Comparison of ENCODE assay signal across 8 cellular contexts in the genomic region with DNA sequence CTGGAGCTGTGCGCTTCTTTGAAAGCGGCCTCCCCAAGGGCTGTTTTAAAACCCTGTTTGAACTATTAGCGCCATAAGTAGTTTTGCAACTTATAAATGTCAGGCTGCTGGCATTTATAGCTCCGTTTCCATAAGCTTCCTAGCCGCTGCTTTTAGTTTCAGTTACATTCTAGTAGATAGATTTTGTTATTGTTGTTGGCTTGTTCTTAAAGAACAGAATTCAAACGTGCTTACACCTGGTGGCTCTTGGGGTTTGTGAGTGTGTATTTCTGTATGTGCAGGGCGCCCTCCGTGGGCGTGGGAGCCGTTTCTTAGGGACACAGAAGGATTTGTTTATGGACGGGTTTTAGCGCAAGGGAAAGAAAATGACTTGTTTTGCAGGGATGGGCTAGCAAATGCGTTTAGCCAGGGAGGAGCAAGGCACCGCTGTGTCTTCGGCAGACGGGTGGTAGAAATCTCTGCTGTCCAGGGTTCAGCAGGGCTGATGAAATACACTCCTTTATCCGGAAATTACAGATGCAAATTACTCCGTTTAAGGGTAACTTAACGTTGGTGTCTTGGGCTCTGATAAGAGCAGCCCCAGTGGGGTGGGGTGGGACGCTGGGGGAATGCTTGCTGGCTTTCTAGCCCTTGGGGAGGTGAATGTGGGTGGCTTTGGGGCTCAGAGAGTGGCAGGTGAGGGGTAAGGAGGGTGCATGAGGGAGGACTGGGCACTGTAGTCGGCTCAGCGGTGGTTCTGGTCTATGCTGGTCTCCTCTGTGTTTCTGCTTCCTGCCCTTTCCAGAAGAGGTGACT. TPM values are rescaled to one million over a fixed set of nuclear protein-coding genes. Genes with fewer than 3 reads are reported as not detected.
DNase-seq lines count a peak whose midpoint lies in the region; ATAC-seq and TF ChIP-seq lines count a peak whose summit lies in the region.

No MANE protein-coding gene starts in this region.

- H3K9me3 ChIP-seq in A673 (ENCODE audit: low read depth, low read length, poor library complexity, severe bottlenecking): no peaks in the 10 kb centered on the region
- peaks cover 2% of the 10 kb centered on the region for H3K9me3 ChIP-seq in aorta (ENCODE audit: control insufficient read depth, low read length)

- CTCF ChIA-PET in A673 (lab: Charles Lee): no interaction called here

- DNase-seq in A673 (ENCODE audit: low spot score) (peak; percentile 27), NCI-H748 (lab: John Stamatoyannopoulos, UW; ENCODE audit: unreplicated experiment) (peak; percentile 43), dorsolateral prefrontal cortex (no peak), NCI-H2196 (lab: John Stamatoyannopoulos, UW; ENCODE audit: unreplicated experiment) (no peak), NCI-H2107 treated with DMSO at 0.1 percent for 48 hours (lab: John Stamatoyannopoulos, UW; ENCODE audit: unreplicated experiment) (no peak), aorta (no peak)
- DNase-seq in naive thymus-derived CD8-positive, alpha-beta T cell: no peak

- H3K27me3 ChIP-seq in A673 (replicated peaks; ENCODE audit: insufficient read depth, low read depth, low read length, poor library complexity): peaks cover 67% of the 10 kb centered on the region
- peaks cover 0 to 28% (median 4%) of the 10 kb centered on the region in 45 donors for H3K27me3 ChIP-seq in dorsolateral prefrontal cortex
- peaks cover 0 to 5% of the 10 kb centered on the region in 2 donors for H3K27me3 ChIP-seq in aorta (ENCODE audit: control insufficient read depth in 1 of 2, insufficient read depth in 2 of 2, low read length in 1 of 2)

- POLR2A ChIA-PET in A673 (lab: Charles Lee; ENCODE audit: low non-redundant PET): no interaction called here
- POLR2A ChIA-PET in naive thymus-derived CD8-positive, alpha-beta T cell (lab: Charles Lee): no interaction called here

- peaks cover 12 to 26% (median 19%) of the 10 kb centered on the region in 4 donors for H3K4me1 Mint-ChIP-seq in naive thymus-derived CD8-positive, alpha-beta T cell

- no peaks in the 10 kb centered on the region for H3K9me3 Mint-ChIP-seq in naive thymus-derived CD8-positive, alpha-beta T cell

- no peak for TF ChIP-seq CTCF in A673 (conservative IDR thresholded peaks at IDR 0.05; ENCODE audit: low read depth, low read length)
- peak in 1 of 56 donors; percentile 14 for TF ChIP-seq CTCF in dorsolateral prefrontal cortex (IDR thresholded peaks at IDR 0.05 in 54 of 56, conservative IDR thresholded peaks at IDR 0.05 in 2 of 56; ENCODE audit: low read depth in 1 of 56, partially characterized antibody in 56 of 56)

- H3K27ac Mint-ChIP-seq in naive thymus-derived CD8-positive, alpha-beta T cell: peak overlapping the region in 1 of 10 donors; percentile 72

- intact Hi-C loops in A673 (cut with micrococcal nuclease; ENCODE audit: unreplicated experiment) (no loop called here), dorsolateral prefrontal cortex (cut with DNase I) (loop anchor here in 1 of 2 donors (5.0 kb wide), 1 partner anchor 43 kb away; no protein-coding TSS in a partner anchor), aorta (cut with DNase I) (no loop called here)

- H3K4me3 ChIP-seq in A673 (ENCODE audit: low read depth, low read length, poor library complexity, severe bottlenecking) (peak overlapping the region; percentile 39), dorsolateral prefrontal cortex (peak overlapping the region; percentile 37 to 89 (median 70)), aorta (ENCODE audit: low read length in 2 of 2) (peak overlapping the region in 1 of 2 donors; percentile 5)

- BruUV-seq in A673 (replicated peaks; lab: Mats Ljungman, UMichigan): no TSS peak

- ATAC-seq in GM18511 (IDR thresholded peaks at IDR 0.05; ENCODE audit: unreplicated experiment) (peak; percentile 14), aorta (ENCODE audit: low FRiP score) (no peak)
- ATAC-seq in naive thymus-derived CD8-positive, alpha-beta T cell: peak in 1 of 2 donors; percentile 8

- H3K36me3 Mint-ChIP-seq in naive thymus-derived CD8-positive, alpha-beta T cell: no peaks in the 10 kb centered on the region

- peak overlapping the region; percentile 71 to 94 (median 84) for H3K4me3 Mint-ChIP-seq in naive thymus-derived CD8-positive, alpha-beta T cell

- H3K27me3 Mint-ChIP-seq in naive thymus-derived CD8-positive, alpha-beta T cell: peaks cover 41 to 88% (median 75%) of the 10 kb centered on the region in 5 donors

- H3K27ac ChIP-seq in A673 (ENCODE audit: low read depth, low read length, poor library complexity, severe bottlenecking): no peak overlapping the region
- H3K27ac ChIP-seq in dorsolateral prefrontal cortex: peak overlapping the region in 58 of 59 donors; percentile 21 to 96 (median 85)
- H3K27ac ChIP-seq in aorta (ENCODE audit: low read depth in 1 of 2, low read length in 2 of 2): no peak overlapping the region

- H3K36me3 ChIP-seq in A673 (ENCODE audit: insufficient read depth, low read length, poor library complexity, severe bottlenecking) (no peaks in the 10 kb centered on the region), aorta (ENCODE audit: control insufficient read depth in 1 of 2, insufficient read depth in 2 of 2, low read length in 1 of 2) (no peaks in the 10 kb centered on the region)

- H3K4me1 ChIP-seq in A673 (ENCODE audit: insufficient read depth, low read length, poor library complexity, severe bottlenecking) (peaks cover 6% of the 10 kb centered on the region), aorta (ENCODE audit: control insufficient read depth in 1 of 2, insufficient read depth in 2 of 2, low read length in 2 of 2) (no peaks in the 10 kb centered on the region)

- WGBS in aorta, 2 donors: 7 to 8% methylated on average over 22 of the region's 22 CpGs

RNA-seq across cellular contexts. Expression of a gene that starts 0.7 kb away (rescaled TPM):
- 3.5 and 3.9 TPM in 2 replicates for total RNA-seq in A673 (2021)
- 100 to 1,000 TPM in 119 of 120 experiments, 10 to 100 TPM in 1; 93.1 to 384 (median 276) TPM for total RNA-seq in dorsolateral prefrontal cortex
- under 1 TPM; 0.05 to 0.08 TPM for total RNA-seq in naive thymus-derived CD8-positive, alpha-beta T cell
- polyA plus RNA-seq in naive thymus-derived CD8-positive, alpha-beta T cell: under 1 TPM in 1 of 3 donors, not detected in 2; 0.02 TPM
- 1 to 10 TPM; 2.5 to 6.4 TPM for total RNA-seq in aorta
- not detected for polyA plus RNA-seq in aorta

Comparison
In these comparisons a context has a peak if more than half of its experiments do, and no peak if none do; other contexts are left out.
1. DNase-seq: peak in A673 (single experiment) and NCI-H748 (single experiment); none in dorsolateral prefrontal cortex (0 of 10), naive thymus-derived CD8-positive, alpha-beta T cell (0 of 10), NCI-H2196 (single experiment), NCI-H2107 treated with DMSO at 0.1 percent for 48 hours (single experiment) and aorta (0 of 2).
2. H3K27ac ChIP-seq: peak in dorsolateral prefrontal cortex (58 of 59); none in A673 (single experiment) and aorta (0 of 2).
3. RNA of a gene that starts 0.7 kb away (total RNA-seq): 93.1 to 384 TPM in dorsolateral prefrontal cortex; 2.5 to 6.4 TPM in aorta, 3.5 to 3.9 TPM in A673 and 0.05 to 0.08 TPM in naive thymus-derived CD8-positive, alpha-beta T cell; every median in the first group is over 10 times any median in the second.